Comparison of ENCODE assay signal across 22 cellular contexts in the genomic region with DNA sequence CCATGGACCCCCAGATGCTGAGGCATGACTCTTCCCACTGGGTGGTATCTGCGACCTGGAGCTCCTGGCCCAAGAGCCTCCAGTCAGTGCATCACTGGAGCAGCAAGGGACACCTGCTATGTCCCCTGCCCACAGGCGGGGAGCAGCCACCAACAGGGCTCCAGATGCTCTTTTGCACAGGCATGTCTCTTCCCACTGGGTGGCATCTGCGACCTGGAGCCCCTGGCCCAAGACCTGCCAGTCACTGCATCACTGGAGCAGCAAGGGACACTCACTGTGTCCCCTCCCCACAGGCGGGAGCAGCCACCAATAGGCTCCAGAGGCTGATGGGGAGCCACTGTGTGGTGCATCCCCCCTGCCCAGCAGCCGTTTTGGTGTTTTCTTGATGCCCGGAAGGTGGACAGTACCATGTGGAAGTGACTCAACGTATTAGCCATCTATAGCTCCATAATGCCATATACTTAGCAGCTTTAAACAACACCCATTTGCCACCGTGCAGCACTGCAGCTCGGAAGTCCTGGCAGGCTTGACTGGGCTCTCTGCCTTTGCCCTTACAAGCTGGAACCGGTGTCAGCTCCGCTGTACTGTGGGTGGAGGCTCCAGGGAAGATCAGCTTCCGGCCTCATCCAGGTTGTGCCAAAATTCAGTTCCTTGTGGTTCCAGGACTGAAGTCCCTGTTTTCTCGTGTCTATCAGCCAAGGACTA.
DNase-seq lines count a peak whose midpoint lies in the region; ATAC-seq and TF ChIP-seq lines count a peak whose summit lies in the region.
"Had no signal": no experiment of that assay in that cellular context is flagged by ENCODE, and none has a peak within 500 bp of the region (broad histone marks: within the 10 kb centered on the region; RNA-seq: fewer than 3 reads in every experiment).

No MANE protein-coding gene starts in this region.

- H3K9me3 ChIP-seq in spleen, result no peaks in the 10 kb centered on the region

- TF ChIP-seq CTCF in spleen (IDR thresholded peaks at IDR 0.05 in 8 of 11, conservative IDR thresholded peaks at IDR 0.05 in 3 of 11), result no peak

- no peaks in the 10 kb centered on the region for H3K4me1 Mint-ChIP-seq in activated T-cell treated with anti-CD3 and anti-CD28 coated beads, Interleukin-2, amount 50 U/mL, for 24 hours (ENCODE audit: low read depth)
- H3K4me1 Mint-ChIP-seq in activated T-cell treated with anti-CD3 and anti-CD28 coated beads, Interleukin-2, amount 50 U/mL, for 4 hours (ENCODE audit: low read depth), result no peaks in the 10 kb centered on the region
- H3K4me1 Mint-ChIP-seq: CD8-positive, alpha-beta memory T cell had no signal

- H3K27ac Mint-ChIP-seq in activated T-cell treated with anti-CD3 and anti-CD28 coated beads, Interleukin-2, amount 50 U/mL, for 24 hours, result no peak overlapping the region
- H3K27ac Mint-ChIP-seq: CD8-positive, alpha-beta memory T cell had no signal

- no peak overlapping the region for H3K4me3 Mint-ChIP-seq in activated T-cell treated with anti-CD3 and anti-CD28 coated beads, Interleukin-2, amount 50 U/mL, for 24 hours
- H3K4me3 Mint-ChIP-seq in activated T-cell treated with anti-CD3 and anti-CD28 coated beads, Interleukin-2, amount 50 U/mL, for 4 hours, result no peak overlapping the region
- H3K4me3 Mint-ChIP-seq: CD8-positive, alpha-beta memory T cell had no signal

- H3K4me3 ChIP-seq in spleen, result no peak overlapping the region

- intact Hi-C loops in spleen (cut with DNase I; ENCODE audit: low total_unique reads), result no loop called here

- H3K9me3 Mint-ChIP-seq in activated T-cell treated with anti-CD3 and anti-CD28 coated beads, Interleukin-2, amount 50 U/mL, for 24 hours, result no peaks in the 10 kb centered on the region
- H3K9me3 Mint-ChIP-seq in activated T-cell treated with anti-CD3 and anti-CD28 coated beads, Interleukin-2, amount 50 U/mL, for 4 hours, result no peaks in the 10 kb centered on the region
- H3K9me3 Mint-ChIP-seq: CD8-positive, alpha-beta memory T cell had no signal

- 80 to 89% (median 87%) methylated on average over 11 to 13 of the region's 13 CpGs for WGBS in spleen, 5 donors

- no peaks in the 10 kb centered on the region for H3K27me3 ChIP-seq in spleen (replicated peaks in 1 of 7)

- no peak for TF ChIP-seq POLR2A in spleen (IDR thresholded peaks at IDR 0.05)

- no peaks in the 10 kb centered on the region for H3K36me3 Mint-ChIP-seq in activated T-cell treated with anti-CD3 and anti-CD28 coated beads, Interleukin-2, amount 50 U/mL, for 24 hours (ENCODE audit: low read depth)
- no peaks in the 10 kb centered on the region for H3K36me3 Mint-ChIP-seq in activated T-cell treated with anti-CD3 and anti-CD28 coated beads, Interleukin-2, amount 50 U/mL, for 4 hours (ENCODE audit: insufficient read depth)
- H3K36me3 Mint-ChIP-seq: CD8-positive, alpha-beta memory T cell had no signal

- peak; percentile 17 for DNase-seq in activated T-cell treated with anti-CD3 and anti-CD28 coated beads, Interleukin-2, amount 50 U/mL, for 24 hours
- no peak for DNase-seq in activated T-cell treated with anti-CD3 and anti-CD28 coated beads, Interleukin-2, amount 50 U/mL, for 4 hours
- DNase-seq in RPMI7951 (ENCODE audit: low read depth), result peak; percentile 50
- peak; percentile 35 for DNase-seq in islet precursor cell
- DNase-seq in spleen, result peak; percentile 46
- no peak for DNase-seq in NCI-H1436 treated with DMSO at 0.1 percent for 48 hours (lab: John Stamatoyannopoulos, UW)
- DNase-seq in NCI-H2171 treated with DMSO at 0.1 percent for 48 hours (lab: John Stamatoyannopoulos, UW), result no peak
- DNase-seq: 8988T; Calu3; CD8-positive, alpha-beta memory T cell; GDM1; KG1; NCI-H1092 treated with DMSO at 0.1 percent for 48 hours; NCI-H146; NCI-H2029; NCI-H226; NCI-H510A treated with DMSO at 0.1 percent for 48 hours; NCI-H748 treated with DMSO at 0.1 percent for 48 hours; NK-92 treated with Interleukin-12 subunit alpha and Interleukin-12 subunit beta, amount 100 ng/mL, for 24 hours had no signal

- H3K27ac ChIP-seq in spleen, result no peak overlapping the region
- H3K27ac ChIP-seq: C4-2B, HL-60 had no signal

- ATAC-seq in activated T-cell treated with anti-CD3 and anti-CD28 coated beads, Interleukin-2, amount 50 U/mL, for 4 hours, result no peak
- ATAC-seq in HG02678 (IDR thresholded peaks at IDR 0.05; ENCODE audit: unreplicated experiment), result no peak

- H3K4me1 ChIP-seq in spleen, result peaks cover 0 to 1% (median 0%) of the 10 kb centered on the region in 6 donors

- no peaks in the 10 kb centered on the region for H3K27me3 Mint-ChIP-seq in activated T-cell treated with anti-CD3 and anti-CD28 coated beads, Interleukin-2, amount 50 U/mL, for 24 hours
- no peaks in the 10 kb centered on the region for H3K27me3 Mint-ChIP-seq in activated T-cell treated with anti-CD3 and anti-CD28 coated beads, Interleukin-2, amount 50 U/mL, for 4 hours (ENCODE audit: low read depth)

- no peaks in the 10 kb centered on the region for H3K36me3 ChIP-seq in spleen

Comparison
In these comparisons a context has a peak if more than half of its experiments do, and no peak if none do; other contexts are left out.
1. DNase-seq: peak in activated T-cell treated with anti-CD3 and anti-CD28 coated beads, Interleukin-2, amount 50 U/mL, for 24 hours (single experiment), RPMI7951 (single experiment), islet precursor cell (single experiment) and spleen (single experiment); none in activated T-cell treated with anti-CD3 and anti-CD28 coated beads, Interleukin-2, amount 50 U/mL, for 4 hours (single experiment), NCI-H1436 treated with DMSO at 0.1 percent for 48 hours (single experiment) and NCI-H2171 treated with DMSO at 0.1 percent for 48 hours (single experiment).